ENCODE assay signal across 7 cellular contexts in genomic region chr1:205488074-205488723, GRCh38. TPM values are rescaled to one million over a fixed set of nuclear protein-coding genes. Genes with fewer than 3 reads are reported as not detected.
DNase-seq lines count a peak whose midpoint lies in the region; ATAC-seq and TF ChIP-seq lines count a peak whose summit lies in the region.

No MANE protein-coding gene starts in this region.

- intact Hi-C loops in psoas muscle (cut with DNase I) = loop anchor here (1.0 to 5.0 kb wide), 2 partner anchors 36 to 91 kb away; no protein-coding TSS in a partner anchor

- H3K27ac ChIP-seq in Peyer's patch (no peak overlapping the region), cardiac muscle cell (no peak overlapping the region), psoas muscle (no peak overlapping the region)

- WGBS in psoas muscle, 3 donors = 39 to 52% (median 45%) methylated on average over 9 of the region's 9 CpGs

- DNase-seq in GM12864 (ENCODE audit: low read depth) (peak; percentile 4), MG63 (peak; percentile 62), Peyer's patch (peak in 2 of 3 donors; percentile 31 to 78), adipocyte (ENCODE audit: low read depth) (peak; percentile 85), cardiac muscle cell (ENCODE audit: low read depth in 1 of 2, low spot score in 1 of 2) (peak; percentile 77 to 88), psoas muscle (no peak)

- H3K9ac ChIP-seq in adipocyte (ENCODE audit: low read length) = no peak overlapping the region

- H3K36me3 ChIP-seq in MG63 = no peaks in the 10 kb centered on the region
- no peaks in the 10 kb centered on the region for H3K36me3 ChIP-seq in Peyer's patch
- H3K36me3 ChIP-seq in adipocyte (ENCODE audit: control insufficient read depth, insufficient read depth, low read length, severe bottlenecking) = no peaks in the 10 kb centered on the region
- H3K36me3 ChIP-seq in cardiac muscle cell = no peaks in the 10 kb centered on the region
- no peaks in the 10 kb centered on the region for H3K36me3 ChIP-seq in psoas muscle (ENCODE audit: insufficient read depth in 1 of 2, low read depth in 1 of 2)

- ATAC-seq in psoas muscle (peak; percentile 70 to 81 (median 78)), HG02884 (IDR thresholded peaks at IDR 0.05; ENCODE audit: unreplicated experiment) (no peak)

- TF ChIP-seq CTCF in GM12864 (IDR thresholded peaks at IDR 0.05; ENCODE audit: low read depth, low read length, missing control alignments) (peak; percentile 78), Peyer's patch (IDR thresholded peaks at IDR 0.05) (peak; percentile 33 to 81 (median 78)), cardiac muscle cell (IDR thresholded peaks at IDR 0.05; ENCODE audit: low read depth, low read length) (peak; percentile 86), psoas muscle (IDR thresholded peaks at IDR 0.05) (peak; percentile 75)

- H3K9me3 ChIP-seq in MG63 (no peaks in the 10 kb centered on the region), Peyer's patch (no peaks in the 10 kb centered on the region), adipocyte (ENCODE audit: control insufficient read depth, low read length) (no peaks in the 10 kb centered on the region), cardiac muscle cell (ENCODE audit: low read depth) (no peaks in the 10 kb centered on the region), psoas muscle (no peaks in the 10 kb centered on the region)

- TF ChIP-seq POLR2A in Peyer's patch (IDR thresholded peaks at IDR 0.05) = no peak

- H3K4me3 ChIP-seq in GM12864 (ENCODE audit: low read depth, low read length) = no peak overlapping the region
- H3K4me3 ChIP-seq in MG63 = no peak overlapping the region
- H3K4me3 ChIP-seq in Peyer's patch = no peak overlapping the region
- no peak overlapping the region for H3K4me3 ChIP-seq in adipocyte (ENCODE audit: low read length)
- no peak overlapping the region for H3K4me3 ChIP-seq in cardiac muscle cell
- no peak overlapping the region for H3K4me3 ChIP-seq in psoas muscle

- H3K27me3 ChIP-seq in MG63 (peaks cover 2% of the 10 kb centered on the region), Peyer's patch (no peaks in the 10 kb centered on the region), adipocyte (replicated peaks; ENCODE audit: control insufficient read depth, insufficient read depth, low read length) (peaks cover 53% of the 10 kb centered on the region), cardiac muscle cell (no peaks in the 10 kb centered on the region), psoas muscle (ENCODE audit: insufficient read depth in 3 of 3, low read length in 2 of 3) (peaks cover 0 to 15% (median 1%) of the 10 kb centered on the region in 3 donors)

- H3K4me1 ChIP-seq in Peyer's patch = peaks cover 0 to 18% (median 0%) of the 10 kb centered on the region in 4 donors
- peaks cover 18% of the 10 kb centered on the region for H3K4me1 ChIP-seq in adipocyte (ENCODE audit: control insufficient read depth, insufficient read depth, low read length)
- H3K4me1 ChIP-seq in cardiac muscle cell (ENCODE audit: low read depth) = no peaks in the 10 kb centered on the region
- H3K4me1 ChIP-seq in psoas muscle = peaks cover 8% of the 10 kb centered on the region

RNA-seq across cellular contexts. Expression of gene CDK18, which starts 16.3 kb away (rescaled TPM):
- 0.89 and 3.0 TPM in 2 replicates for total RNA-seq in MG63 (2014; rRNA removed; shearing (Covaris generic); ENCODE audit: low replicate concordance)
- total RNA-seq in Peyer's patch (100 to 1,000 TPM in 1 of 4 donors, 10 to 100 TPM in 3; 47.0 to 126 (median 80.7) TPM), cardiac muscle cell (22.3 and 42.0 TPM in 2 replicates), psoas muscle (10 to 100 TPM in 1 of 4 donors, 1 to 10 TPM in 3; 3.9 to 11.9 (median 6.0) TPM)
- polyA plus RNA-seq in cardiac muscle cell (29.8 and 46.2 TPM in 2 replicates), psoas muscle (1 to 10 TPM; 1.5 to 2.1 (median 1.6) TPM)

RNA-seq across cellular contexts. Expression of gene BLACAT1, which starts 32.4 kb away (rescaled TPM):
- not detected in 2 replicates for total RNA-seq in MG63 (2014; rRNA removed; shearing (Covaris generic); ENCODE audit: low replicate concordance)
- total RNA-seq in Peyer's patch = 1 to 10 TPM in 2 of 4 donors, under 1 TPM in 1, not detected in 1; 0.53 to 3.6 (median 1.5) TPM
- 0.56 and 0.66 TPM in 2 replicates for total RNA-seq in cardiac muscle cell
- polyA plus RNA-seq in cardiac muscle cell = 0.86 TPM in 1 of 2 replicates, not detected in the other
- not detected for total RNA-seq in psoas muscle
- not detected for polyA plus RNA-seq in psoas muscle

Comparison
In these comparisons a context has a peak if more than half of its experiments do, and no peak if none do; other contexts are left out.
1. DNase-seq: peak in GM12864 (single experiment), MG63 (single experiment), Peyer's patch (2 of 3), adipocyte (single experiment) and cardiac muscle cell (2 of 2); none in psoas muscle (0 of 2).
2. Peak in every context shown above with its lines, with median percentiles within 50 percentile points of each other: CTCF ChIP-seq.